In genomic region chr5:115843444-115844130, GRCh38 we compare ENCODE assay signal across 9 cellular contexts. TPM values are rescaled to one million over a fixed set of nuclear protein-coding genes. Genes with fewer than 3 reads are reported as not detected.
DNase-seq lines count a peak whose midpoint lies in the region; ATAC-seq and TF ChIP-seq lines count a peak whose summit lies in the region.
"Had no signal": no experiment of that assay in that cellular context is flagged by ENCODE, and none has a peak within 500 bp of the region (broad histone marks: within the 10 kb centered on the region; RNA-seq: fewer than 3 reads in every experiment).

No MANE protein-coding gene starts in this region.

- H3K9me3 ChIP-seq in AG04450 (ENCODE audit: control insufficient read depth, insufficient read depth, low read length) (no peaks in the 10 kb centered on the region), HCT116 (ENCODE audit: control insufficient read depth in 1 of 2, insufficient read depth in 1 of 2, low read depth in 1 of 2, low read length in 2 of 2) (no peaks in the 10 kb centered on the region), ascending aorta (no peaks in the 10 kb centered on the region)

- H3K79me2 ChIP-seq in HCT116 (ENCODE audit: insufficient read depth, low read length), result peaks cover 96% of the 10 kb centered on the region

- TF ChIP-seq CTCF in AG04450 (IDR thresholded peaks at IDR 0.05; ENCODE audit: low read depth, low read length) (no peak), HCT116 (IDR thresholded peaks at IDR 0.05 in 2 of 3, conservative IDR thresholded peaks at IDR 0.05 in 1 of 3; ENCODE audit: borderline replicate concordance in 1 of 3, insufficient read depth in 1 of 3, low read depth in 2 of 3, low read length in 2 of 3) (no peak), ascending aorta (IDR thresholded peaks at IDR 0.05) (no peak), mesothelial cell of epicardium (IDR thresholded peaks at IDR 0.05; ENCODE audit: unreplicated experiment) (no peak), foreskin keratinocyte (conservative IDR thresholded peaks at IDR 0.05) (no peak)

- no peaks in the 10 kb centered on the region for H3K9me3 Mint-ChIP-seq in mesothelial cell of epicardium

- no peak overlapping the region for H2AFZ ChIP-seq in HCT116 (ENCODE audit: low read depth, low read length, poor library complexity, severe bottlenecking)

- no peak for TF ChIP-seq RAD21 in HCT116 (IDR thresholded peaks at IDR 0.05; ENCODE audit: low read depth)

- no peak overlapping the region for H3K27ac Mint-ChIP-seq in mesothelial cell of epicardium

- peak overlapping the region; percentile 91 for H3K4me2 ChIP-seq in HCT116 (ENCODE audit: low read length)

- peaks cover 0 to 6% of the 10 kb centered on the region in 2 experiments; a peak in 2 of 4 replicates for H3K36me3 ChIP-seq in HCT116 (ENCODE audit: control insufficient read depth in 1 of 2, insufficient read depth in 2 of 2, low read length in 2 of 2)
- H3K36me3 ChIP-seq in ascending aorta, result no peaks in the 10 kb centered on the region

- intact Hi-C loops in HCT116 (cut with micrococcal nuclease), result loop anchor here (2.0 kb wide), 1 partner anchor 189 kb away; the partner anchor contains the start of gene ARL14EPL
- intact Hi-C loops in ascending aorta (cut with DNase I), result loop anchor here (5.0 kb wide), 3 partner anchors 244 to 676 kb away; partner anchors contain the start of genes CCDC112, COMMD10 and TRIM36

- CTCF ChIA-PET in AG04450 (lab: Charles Lee) (interaction anchor here (0.6 to 1.2 kb wide), 5 partner anchors 9 to 240 kb away, joined by 3 to 4 read pairs (median 3); no protein-coding TSS in a partner anchor), HCT116 (lab: Charles Lee) (no interaction called here)

- H3K9me2 ChIP-seq in HCT116 (ENCODE audit: insufficient read depth), result no peaks in the 10 kb centered on the region

- peak overlapping the region; percentile 97 for H3K4me3 Mint-ChIP-seq in mesothelial cell of epicardium

- POLR2A ChIA-PET in AG04450 (lab: Yijun Ruan, JAX), result no interaction called here
- POLR2A ChIA-PET in HCT116 (lab: Charles Lee), result interaction anchor here (1.1 to 1.5 kb wide), 2 partner anchors 9 to 83 kb away, joined by 3 to 4 read pairs; no protein-coding TSS in a partner anchor

- no peaks in the 10 kb centered on the region for H4K20me1 ChIP-seq in HCT116 (ENCODE audit: insufficient read depth)

- DNase-seq in AG04450 (ENCODE audit: low read depth, low spot score), result no peak
- no peak for DNase-seq in HCT116 (ENCODE audit: low read depth, low spot score)
- no peak for DNase-seq in ascending aorta (ENCODE audit: low spot score in 2 of 2)
- no peak for DNase-seq in mesothelial cell of epicardium (ENCODE audit: low spot score in 2 of 2, unreplicated experiment in 2 of 2)
- DNase-seq in substantia nigra (lab: John Stamatoyannopoulos, UW), result no peak
- no peak for DNase-seq in foreskin keratinocyte
- no peak for DNase-seq in GDM1 (lab: John Stamatoyannopoulos, UW)
- DNase-seq: MV-4-11 had no signal

- H3K9ac ChIP-seq in HCT116 (ENCODE audit: low read length), result peak overlapping the region; percentile 82

- BruUV-seq in HCT116 (replicated peaks; lab: Mats Ljungman, UMichigan), result no TSS peak

- RAD21 ChIA-PET in HCT116 (lab: Charles Lee; ENCODE audit: low non-redundant PET in 1 of 2, low total read pairs in 2 of 2, uncharacterized antibody in 2 of 2, unreplicated experiment in 2 of 2), result no interaction called here

- ATAC-seq in HCT116, result no peak
- no peak for ATAC-seq in foreskin keratinocyte
- ATAC-seq in GM21619 (IDR thresholded peaks at IDR 0.05; ENCODE audit: unreplicated experiment), result no peak

- peaks cover 39% of the 10 kb centered on the region for H3K4me1 Mint-ChIP-seq in mesothelial cell of epicardium

- H3K27ac ChIP-seq in AG04450 (ENCODE audit: low read depth, low read length), result no peak overlapping the region
- H3K27ac ChIP-seq in HCT116 (ENCODE audit: low read depth, low read length), result peak overlapping the region; percentile 96
- peak overlapping the region; percentile 41 to 70 for H3K27ac ChIP-seq in ascending aorta
- no peak overlapping the region for H3K27ac ChIP-seq in substantia nigra (ENCODE audit: low read depth, low read length, poor library complexity, severe bottlenecking)
- H3K27ac ChIP-seq in foreskin keratinocyte, result no peak overlapping the region

- no peak for TF ChIP-seq POLR2A in HCT116 (IDR thresholded peaks at IDR 0.05; ENCODE audit: borderline replicate concordance, extremely low read depth, insufficient read depth, insufficient read length)

- H3K27me3 ChIP-seq in AG04450 (ENCODE audit: control insufficient read depth, insufficient read depth, low read length) (no peaks in the 10 kb centered on the region), HCT116 (ENCODE audit: insufficient read depth, low read length) (no peaks in the 10 kb centered on the region), ascending aorta (no peaks in the 10 kb centered on the region), foreskin keratinocyte (no peaks in the 10 kb centered on the region)

- H3K4me3 ChIP-seq in AG04450 (ENCODE audit: low read depth, low read length), result peak overlapping the region; percentile 91; the same call in 1 of the 2 replicates
- H3K4me3 ChIP-seq in HCT116 (replicated peaks in 1 of 2; ENCODE audit: low read depth in 1 of 2, low read length in 2 of 2), result peak overlapping the region; percentile 83 to 87
- H3K4me3 ChIP-seq in ascending aorta, result peak overlapping the region; percentile 91 to 92

- H3K27me3 Mint-ChIP-seq in mesothelial cell of epicardium (ENCODE audit: low read depth), result no peaks in the 10 kb centered on the region

- H3K4me1 ChIP-seq in HCT116 (ENCODE audit: control insufficient read depth in 1 of 2, insufficient read depth in 2 of 2, low read length in 2 of 2) (peaks cover 47 to 70% of the 10 kb centered on the region in 2 experiments), ascending aorta (peaks cover 5 to 28% of the 10 kb centered on the region in 2 donors), foreskin keratinocyte (peaks cover 44% of the 10 kb centered on the region)

- no peaks in the 10 kb centered on the region for H3K36me3 Mint-ChIP-seq in mesothelial cell of epicardium

TF ChIP-seq in HCT116, 20 proteins besides CTCF, POLR2A, EP300 and RAD21 (continues in another document):
- TF ChIP-seq ATF3 (IDR thresholded peaks at IDR 0.05), result no peak
- TF ChIP-seq ZFX (IDR thresholded peaks at IDR 0.05), result no peak
- no peak for TF ChIP-seq SP1 (IDR thresholded peaks at IDR 0.05; ENCODE audit: low read depth)
- TF ChIP-seq EZH2 (IDR thresholded peaks at IDR 0.05), result no peak
- no peak for TF ChIP-seq MAX (IDR thresholded peaks at IDR 0.05)
- TF ChIP-seq ZBTB33 (IDR thresholded peaks at IDR 0.05; ENCODE audit: extremely low read depth, insufficient replicate concordance, low read length), result no peak
- no peak for TF ChIP-seq EGR1 (IDR thresholded peaks at IDR 0.05; ENCODE audit: low read depth)
- no peak for TF ChIP-seq SIN3A (IDR thresholded peaks at IDR 0.05; ENCODE audit: low read depth)

RNA-seq across cellular contexts. Expression of gene AP3S1, which starts 1.9 kb away (rescaled TPM):
- polyA plus RNA-seq in AG04450 (2011; rRNA removed), result 109 and 171 TPM in 2 replicates
- polyA minus RNA-seq in AG04450 (2011; rRNA and poly(A)+ RNA removed), result 13.6 and 33.1 TPM in 2 replicates
- 432 TPM for total RNA-seq in HCT116 (2021; ENCODE audit: unreplicated experiment)
- polyA plus RNA-seq in HCT116 (2012), result 96.9 and 149 TPM in 2 replicates
- 140 TPM for total RNA-seq in ascending aorta
- total RNA-seq in mesothelial cell of epicardium, result 52.1 to 56.0 TPM (median 52.3 TPM) in 3 replicates
- total RNA-seq in foreskin keratinocyte, result 112 and 124 TPM in 2 replicates
- 98.5 and 116 TPM in 2 replicates for polyA plus RNA-seq in foreskin keratinocyte

RNA-seq across cellular contexts. Expression of gene ATG12, which starts 2.2 kb away (rescaled TPM):
- 112 and 154 TPM in 2 replicates for polyA plus RNA-seq in AG04450 (2011; rRNA removed)
- polyA minus RNA-seq in AG04450 (2011; rRNA and poly(A)+ RNA removed), result 23.0 and 52.6 TPM in 2 replicates
- total RNA-seq in HCT116 (2021; ENCODE audit: unreplicated experiment), result 270 TPM
- polyA plus RNA-seq in HCT116 (2012), result 99.6 and 131 TPM in 2 replicates
- total RNA-seq in ascending aorta, result 30.3 TPM
- 40.2 to 46.7 TPM (median 43.0 TPM) in 3 replicates for total RNA-seq in mesothelial cell of epicardium
- 39.6 and 40.6 TPM in 2 replicates for total RNA-seq in foreskin keratinocyte
- 31.1 and 32.2 TPM in 2 replicates for polyA plus RNA-seq in foreskin keratinocyte

RNA-seq across cellular contexts. Expression of gene CDO1, which starts 27.1 kb away (rescaled TPM):
- 2.0 and 2.2 TPM in 2 replicates for polyA plus RNA-seq in AG04450 (2011; rRNA removed)
- polyA minus RNA-seq in AG04450 (2011; rRNA and poly(A)+ RNA removed), result 0.87 and 1.3 TPM in 2 replicates
- 0.17 TPM for total RNA-seq in HCT116 (2021; ENCODE audit: unreplicated experiment)
- 0.05 TPM in 1 of 2 replicates, not detected in the other for polyA plus RNA-seq in HCT116 (2012)
- 36.0 TPM for total RNA-seq in ascending aorta
- 9.9 to 13.1 TPM (median 11.8 TPM) in 3 replicates for total RNA-seq in mesothelial cell of epicardium
- 0.18 and 0.20 TPM in 2 replicates for total RNA-seq in foreskin keratinocyte
- polyA plus RNA-seq in foreskin keratinocyte, result 0.04 and 0.10 TPM in 2 replicates

Comparison
In these comparisons a context has a peak if more than half of its experiments do, and no peak if none do; other contexts are left out.
1. H3K27ac ChIP-seq: peak in HCT116 (single experiment) and ascending aorta (2 of 2); none in AG04450 (single experiment), substantia nigra (single experiment) and foreskin keratinocyte (single experiment).
2. Peak in every context shown above with its lines, with median percentiles within 50 percentile points of each other: H3K4me3 ChIP-seq.